ENCODE assay signal across 8 cellular contexts in the genomic region with DNA sequence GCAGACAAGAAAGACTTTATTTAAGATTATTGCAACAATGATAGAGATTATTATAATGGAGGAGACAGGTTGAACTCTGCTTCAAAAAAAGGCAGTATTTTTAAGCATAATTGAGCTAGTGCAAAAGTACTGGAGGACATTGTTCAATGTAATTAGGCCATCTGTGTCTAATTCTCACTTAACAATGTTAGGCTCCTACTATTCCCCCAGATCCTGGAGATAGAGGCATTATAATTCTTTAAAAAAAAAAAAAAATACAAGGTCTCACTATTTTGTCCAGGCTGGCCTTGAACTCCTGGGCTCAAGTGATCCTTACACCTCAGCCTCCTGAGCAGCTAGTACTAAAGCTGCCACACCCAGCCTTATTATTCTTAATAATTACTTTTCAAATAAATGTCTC.
"Had no signal": no experiment of that assay in that cellular context is flagged by ENCODE, and none has a peak within 500 bp of the region (broad histone marks: within the 10 kb centered on the region; RNA-seq: fewer than 3 reads in every experiment).

No MANE protein-coding gene starts in this region.

- H3K27ac ChIP-seq: GM23248 had no signal

- H3K4me3 Mint-ChIP-seq: HFFc6 had no signal

- H3K4me3 ChIP-seq: GM23248, HAP-1, K562 had no signal

- DNase-seq: GM23248, GOT3, H7, HFFc6, IMR-90 had no signal

- H3K27ac Mint-ChIP-seq: HFFc6 had no signal

- H3K9ac ChIP-seq: GM23248 had no signal

- H2AFZ ChIP-seq: GM23248 had no signal

- ATAC-seq: HCT116, K562 had no signal

- H3K9me3 ChIP-seq: HAP-1 had no signal

- H3K36me3 ChIP-seq: HAP-1 had no signal
